13 cellular contexts compared by ENCODE assay signal in the genomic region with DNA sequence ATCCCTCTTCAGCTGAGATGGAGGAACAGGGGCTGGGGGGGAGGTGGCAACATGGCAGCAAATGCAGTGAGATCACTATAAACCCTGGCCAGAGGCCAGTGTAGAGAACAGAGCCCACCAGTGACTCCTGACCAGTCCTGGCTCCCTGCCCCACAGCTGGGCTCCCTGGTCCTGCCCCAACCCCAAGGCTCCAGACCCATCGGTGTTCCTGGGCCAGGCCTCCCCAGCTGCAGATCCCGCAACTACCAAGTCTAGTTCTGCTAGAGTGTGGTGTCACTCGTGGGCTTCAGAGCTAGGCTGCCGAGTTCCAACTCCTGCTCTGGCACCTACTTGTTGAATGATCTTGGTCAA. TPM values are rescaled to one million over a fixed set of nuclear protein-coding genes. Genes with fewer than 3 reads are reported as not detected.
DNase-seq lines count a peak whose midpoint lies in the region; ATAC-seq and TF ChIP-seq lines count a peak whose summit lies in the region.
"Had no signal": no experiment of that assay in that cellular context is flagged by ENCODE, and none has a peak within 500 bp of the region (broad histone marks: within the 10 kb centered on the region; RNA-seq: fewer than 3 reads in every experiment).

No MANE protein-coding gene starts in this region.

- peaks cover 45 to 84% (median 68%) of the 10 kb centered on the region in 3 donors for H3K4me1 Mint-ChIP-seq in IgD-negative memory B cell

- peaks cover 2% of the 10 kb centered on the region for H3K27me3 Mint-ChIP-seq in IgD-negative memory B cell

- peak overlapping the region; percentile 8 to 86 (median 72) for H3K4me3 Mint-ChIP-seq in IgD-negative memory B cell

- H3K27ac ChIP-seq in ascending aorta = peak overlapping the region; percentile 72 to 75
- H3K27ac ChIP-seq: brain microvascular endothelial cell, testis had no signal

- peaks cover 23 to 68% of the 10 kb centered on the region in 2 donors for H3K36me3 ChIP-seq in ascending aorta

- peak overlapping the region; percentile 91 to 99 (median 97) for H3K27ac Mint-ChIP-seq in IgD-negative memory B cell

- intact Hi-C loops in ascending aorta (cut with DNase I) (no loop called here), left cardiac atrium (cut with DNase I) (no loop called here)

- no peaks in the 10 kb centered on the region for H3K27me3 ChIP-seq in ascending aorta
- H3K27me3 ChIP-seq: brain microvascular endothelial cell, testis had no signal

- H3K9me3 ChIP-seq in ascending aorta = no peaks in the 10 kb centered on the region
- H3K9me3 ChIP-seq: mucosa of descending colon, testis had no signal

- ATAC-seq in left cardiac atrium = no peak
- ATAC-seq: activated CD4-positive, CD25-positive, alpha-beta regulatory T cell treated with anti-CD3 and anti-CD28 coated beads, Interleukin-2, amount 50 U/mL, for 24 hours; mucosa of descending colon had no signal

- H3K36me3 Mint-ChIP-seq in IgD-negative memory B cell = peaks cover 4% of the 10 kb centered on the region

- peaks cover 0 to 30% of the 10 kb centered on the region in 2 donors for H3K4me1 ChIP-seq in ascending aorta

- no peaks in the 10 kb centered on the region for H3K9me3 Mint-ChIP-seq in IgD-negative memory B cell

- DNase-seq in Ammon's horn (ENCODE audit: low spot score) (peak; percentile 93), ascending aorta (ENCODE audit: low spot score in 2 of 2) (peak in 1 of 2 donors; percentile 4), middle frontal gyrus (ENCODE audit: extremely low spot score, low spot score) (peak; percentile 51), NCI-H2081 (lab: John Stamatoyannopoulos, UW) (no peak), NCI-H226 (no peak), left cardiac atrium (no peak), NCI-H524 treated with DMSO at 0.1 percent for 48 hours (lab: John Stamatoyannopoulos, UW) (no peak)
- DNase-seq: brain microvascular endothelial cell, foreskin fibroblast, testis had no signal

- no peak overlapping the region for H3K4me3 ChIP-seq in ascending aorta
- H3K4me3 ChIP-seq: mucosa of descending colon, testis had no signal

- no peak for TF ChIP-seq CTCF in ascending aorta (IDR thresholded peaks at IDR 0.05)

RNA-seq across cellular contexts. Expression of gene AKNA, which starts 16.8 kb away (rescaled TPM):
- 25.4 TPM for polyA plus RNA-seq in IgD-negative memory B cell
- total RNA-seq in ascending aorta (87.9 TPM), left cardiac atrium (10 to 100 TPM in 1 of 2 donors, 1 to 10 TPM in 1; 9.1 to 13.0 TPM)

RNA-seq across cellular contexts. Expression of gene ORM2, which starts 41.3 kb away (rescaled TPM):
- not detected for polyA plus RNA-seq in IgD-negative memory B cell
- total RNA-seq in ascending aorta (0.64 TPM), left cardiac atrium (1 to 10 TPM in 1 of 2 donors, not detected in 1; 1.6 TPM)

RNA-seq across cellular contexts. Expression of gene ORM1, which starts 48.1 kb away (rescaled TPM):
- not detected for polyA plus RNA-seq in IgD-negative memory B cell
- total RNA-seq in ascending aorta (53.3 TPM), left cardiac atrium (1 to 10 TPM in 1 of 2 donors, under 1 TPM in 1; 0.71 to 4.8 TPM)
- total RNA-seq: testis had no signal

Comparison
In these comparisons a context has a peak if more than half of its experiments do, and no peak if none do; other contexts are left out.
1. DNase-seq: peak in Ammon's horn (single experiment) and middle frontal gyrus (single experiment); none in NCI-H2081 (0 of 2), NCI-H226 (single experiment), left cardiac atrium (single experiment) and NCI-H524 treated with DMSO at 0.1 percent for 48 hours (single experiment).